ENCODE assay signal across 18 cellular contexts in the genomic region with DNA sequence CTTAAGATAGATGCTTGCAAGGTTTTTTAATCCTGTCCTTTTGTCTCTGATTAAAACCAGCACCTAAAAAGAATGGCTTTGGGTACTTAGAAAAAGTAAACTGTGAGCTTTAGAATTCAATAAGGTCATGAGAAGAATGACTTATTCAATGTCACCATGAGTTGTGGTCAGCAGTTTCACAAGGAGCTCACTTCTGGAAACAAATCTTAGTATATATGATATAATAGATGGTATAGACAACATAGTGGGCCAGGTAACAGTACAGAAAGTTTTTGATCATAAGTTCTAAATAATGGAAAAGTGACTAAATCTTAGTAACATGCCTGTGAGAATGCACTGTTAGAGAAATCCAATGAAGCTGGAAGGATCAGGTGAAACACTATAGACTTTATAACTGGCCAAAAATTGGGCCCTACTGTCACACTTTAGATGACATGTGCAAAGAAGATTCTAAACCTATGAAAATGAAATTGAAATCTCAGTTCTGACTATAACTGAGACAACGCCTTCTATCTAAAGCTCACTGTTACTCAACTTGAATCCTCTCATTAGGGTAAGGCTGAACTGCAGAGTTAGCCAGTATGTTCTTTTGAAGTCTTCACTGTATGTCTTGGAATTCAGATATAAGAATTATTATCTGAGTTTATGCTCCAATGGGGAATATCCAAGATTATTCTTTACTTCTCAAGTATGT. TPM values are rescaled to one million over a fixed set of nuclear protein-coding genes. Genes with fewer than 3 reads are reported as not detected.
DNase-seq lines count a peak whose midpoint lies in the region; ATAC-seq lines count a peak whose summit lies in the region.
"Had no signal": no experiment of that assay in that cellular context is flagged by ENCODE, and none has a peak within 500 bp of the region (broad histone marks: within the 10 kb centered on the region; RNA-seq: fewer than 3 reads in every experiment).

No MANE protein-coding gene starts in this region.

- ATAC-seq in activated CD8-positive, alpha-beta memory T cell treated with anti-CD3 and anti-CD28 coated beads, Interleukin-2, amount 10 ng/mL, durations not matched to agents 7 days and 5 days = peak; percentile 68
- ATAC-seq in GM21447 (IDR thresholded peaks at IDR 0.05; ENCODE audit: unreplicated experiment) (peak; percentile 76), HG03064 (IDR thresholded peaks at IDR 0.05; ENCODE audit: low read depth, unreplicated experiment) (peak; percentile 93)
- peak; percentile 55 for ATAC-seq in stimulated activated naive CD8-positive, alpha-beta T cell treated with anti-CD3 and anti-CD28 coated beads, Interleukin-15, Interleukin-2, amounts not matched to agents 100 U/mL and 50 U/mL, for 24 hours
- ATAC-seq: body of pancreas, pancreas had no signal

- CTCF ChIA-PET in activated CD8-positive, alpha-beta memory T cell treated with anti-CD3 and anti-CD28 coated beads, Interleukin-2, amount 10 ng/mL, durations not matched to agents 7 days and 5 days (lab: Charles Lee) = no interaction called here

- DNase-seq in activated CD8-positive, alpha-beta memory T cell treated with anti-CD3 and anti-CD28 coated beads, Interleukin-2, amount 10 ng/mL, durations not matched to agents 7 days and 5 days = no peak
- no peak for DNase-seq in activated CD8-positive, alpha-beta memory T cell treated with anti-CD3 and anti-CD28 coated beads for 24 hours
- DNase-seq in stimulated activated naive CD8-positive, alpha-beta T cell treated with anti-CD3 and anti-CD28 coated beads, Interleukin-15, Interleukin-2, amounts not matched to agents 100 U/mL and 50 U/mL, for 24 hours = no peak
- DNase-seq in NCI-H1105 treated with DMSO at 0.1 percent for 48 hours (lab: John Stamatoyannopoulos, UW) = no peak
- no peak for DNase-seq in NCI-H1092 (lab: John Stamatoyannopoulos, UW)
- DNase-seq in hippocampal formation (lab: John Stamatoyannopoulos, UW) = no peak
- DNase-seq: activated B cell treated with CpG ODN at 0.5 μM for 24 hours; body of pancreas; effector CD8-positive, alpha-beta T cell; foreskin fibroblast; NCI-H2107; pancreas; stimulated activated CD4-positive, alpha-beta T cell treated with anti-CD3 and anti-CD28 coated beads, Interleukin-12 subunit alpha, Interleukin-12 subunit beta, amount 100 ng/mL, for 4 hours; transverse colon had no signal

- H3K4me3 Mint-ChIP-seq in activated CD8-positive, alpha-beta memory T cell treated with anti-CD3 and anti-CD28 coated beads, Interleukin-2, amount 10 ng/mL, durations not matched to agents 7 days and 5 days = no peak overlapping the region
- H3K4me3 Mint-ChIP-seq: activated B cell treated with CpG ODN at 0.5 μM for 24 hours had no signal

- peaks cover 13% of the 10 kb centered on the region for H3K4me1 Mint-ChIP-seq in activated CD8-positive, alpha-beta memory T cell treated with anti-CD3 and anti-CD28 coated beads, Interleukin-2, amount 10 ng/mL, durations not matched to agents 7 days and 5 days
- H3K4me1 Mint-ChIP-seq: activated B cell treated with CpG ODN at 0.5 μM for 24 hours had no signal

- no peaks in the 10 kb centered on the region for H3K27me3 Mint-ChIP-seq in activated CD8-positive, alpha-beta memory T cell treated with anti-CD3 and anti-CD28 coated beads, Interleukin-2, amount 10 ng/mL, durations not matched to agents 7 days and 5 days
- H3K27me3 Mint-ChIP-seq: activated B cell treated with CpG ODN at 0.5 μM for 24 hours had no signal

- H3K27ac Mint-ChIP-seq in activated CD8-positive, alpha-beta memory T cell treated with anti-CD3 and anti-CD28 coated beads, Interleukin-2, amount 10 ng/mL, durations not matched to agents 7 days and 5 days = no peak overlapping the region
- H3K27ac Mint-ChIP-seq: activated B cell treated with CpG ODN at 0.5 μM for 24 hours had no signal

- H3K9me3 Mint-ChIP-seq in activated CD8-positive, alpha-beta memory T cell treated with anti-CD3 and anti-CD28 coated beads, Interleukin-2, amount 10 ng/mL, durations not matched to agents 7 days and 5 days (ENCODE audit: low read depth) = no peaks in the 10 kb centered on the region
- H3K9me3 Mint-ChIP-seq: activated B cell treated with CpG ODN at 0.5 μM for 24 hours had no signal

- H3K36me3 Mint-ChIP-seq in activated CD8-positive, alpha-beta memory T cell treated with anti-CD3 and anti-CD28 coated beads, Interleukin-2, amount 10 ng/mL, durations not matched to agents 7 days and 5 days = peaks cover 39% of the 10 kb centered on the region

RNA-seq across cellular contexts. Expression of a gene that starts 42.4 kb away (rescaled TPM):
- 10 to 100 TPM; 35.7 to 54.4 TPM for total RNA-seq in activated CD8-positive, alpha-beta memory T cell treated with anti-CD3 and anti-CD28 coated beads, Interleukin-2, amount 10 ng/mL, durations not matched to agents 7 days and 5 days

RNA-seq across cellular contexts. Expression of a gene that starts 50.7 kb away (rescaled TPM):
- total RNA-seq in activated CD8-positive, alpha-beta memory T cell treated with anti-CD3 and anti-CD28 coated beads, Interleukin-2, amount 10 ng/mL, durations not matched to agents 7 days and 5 days = not detected
- total RNA-seq: A673, activated B cell treated with CpG ODN at 0.5 μM for 24 hours, body of pancreas, mononuclear cell, pancreas, transverse colon had no signal
